Comparison of ENCODE assay signal across 8 cellular contexts in genomic region chr20:49888341-49889244, GRCh38. TPM values are rescaled to one million over a fixed set of nuclear protein-coding genes. Genes with fewer than 3 reads are reported as not detected.
DNase-seq lines count a peak whose midpoint lies in the region; TF ChIP-seq lines count a peak whose summit lies in the region.

No MANE protein-coding gene starts in this region.

- peaks cover 8% of the 10 kb centered on the region for H3K36me3 ChIP-seq in BJ (ENCODE audit: control insufficient read depth, insufficient read depth, low read length)
- H3K36me3 ChIP-seq in endodermal cell (ENCODE audit: control insufficient read depth, insufficient read depth, low read length) = peaks cover 15% of the 10 kb centered on the region

- H3K4me3 ChIP-seq in BJ (ENCODE audit: low read depth, low read length) = no peak overlapping the region
- H3K4me3 ChIP-seq in HFF-Myc (replicated peaks; ENCODE audit: low read depth, low read length) = no peak overlapping the region
- H3K4me3 ChIP-seq in endodermal cell (ENCODE audit: low read length) = no peak overlapping the region
- H3K4me3 ChIP-seq in lower leg skin (ENCODE audit: low read depth, poor library complexity, severe bottlenecking) = no peak overlapping the region

- peaks cover 29% of the 10 kb centered on the region for H3K4me1 Mint-ChIP-seq in endodermal cell

- H3K4me1 ChIP-seq in endodermal cell (ENCODE audit: control insufficient read depth, insufficient read depth, low read length) = peaks cover 18% of the 10 kb centered on the region

- H3K27me3 ChIP-seq in BJ (ENCODE audit: control insufficient read depth, insufficient read depth, low read length) (no peaks in the 10 kb centered on the region), endodermal cell (ENCODE audit: control insufficient read depth, insufficient read depth, low read length, poor library complexity, severe bottlenecking) (no peaks in the 10 kb centered on the region)

- DNase-seq in BJ (ENCODE audit: low read depth) = no peak
- DNase-seq in HFF-Myc (ENCODE audit: extremely low read depth, low read depth) = no peak
- peak; percentile 27 for DNase-seq in NOMO-1 treated with dmso at 0.1 percent for 144 hours (lab: John Stamatoyannopoulos, UW; ENCODE audit: unreplicated experiment)
- peak; percentile 13 for DNase-seq in activated CD8-positive, alpha-beta memory T cell treated with anti-CD3 and anti-CD28 coated beads, Interleukin-2, amount 50 U/mL, for 24 hours (ENCODE audit: extremely low read depth)
- DNase-seq in endodermal cell = peak; percentile 96
- DNase-seq in middle frontal gyrus (ENCODE audit: extremely low spot score, low spot score) = peak; percentile 43
- DNase-seq in stimulated activated CD8-positive, alpha-beta memory T cell treated with anti-CD3 and anti-CD28 coated beads, Interleukin-7, amount 100 ng/mL, for 4 hours (ENCODE audit: low read depth in 2 of 2) = peak; percentile 12 to 19
- no peak for DNase-seq in lower leg skin (ENCODE audit: low spot score in 2 of 2)

- H3K36me3 Mint-ChIP-seq in endodermal cell (ENCODE audit: low read depth) = peaks cover 11% of the 10 kb centered on the region

- TF ChIP-seq POLR2A in lower leg skin (IDR thresholded peaks at IDR 0.05) = no peak

- H3K27ac ChIP-seq in endodermal cell (ENCODE audit: low read depth, low read length) = peak overlapping the region; percentile 64

- H3K9ac ChIP-seq in endodermal cell (ENCODE audit: extremely low read depth, low read length, poor library complexity, severe bottlenecking) = no peak overlapping the region

- H3K27ac Mint-ChIP-seq in endodermal cell = no peak overlapping the region

- POLR2A ChIA-PET in BJ (lab: Charles Lee) = no interaction called here

- intact Hi-C loops in lower leg skin (cut with DNase I; ENCODE audit: low total_unique reads) = no loop called here

- H3K4me3 Mint-ChIP-seq in endodermal cell = no peak overlapping the region

- H3K9me3 Mint-ChIP-seq in endodermal cell = no peaks in the 10 kb centered on the region

- TF ChIP-seq CTCF in BJ (IDR thresholded peaks at IDR 0.05; ENCODE audit: insufficient read depth, low read depth, low read length) (peak; percentile 92), HFF-Myc (IDR thresholded peaks at IDR 0.05; ENCODE audit: low read depth, low read length, missing control alignments) (peak; percentile 91), endodermal cell (conservative IDR thresholded peaks at IDR 0.05) (peak; percentile 96), lower leg skin (IDR thresholded peaks at IDR 0.05) (peak in 1 of 3 donors; percentile 13)

- 42 to 50% methylated on average over 12 to 18 of the region's 18 CpGs for WGBS in endodermal cell (ENCODE audit: insufficient coverage in 1 of 2, insufficient read length in 1 of 2), 2 experiments
- WGBS in lower leg skin, 2 donors = 65 to 68% methylated on average over 16 to 17 of the region's 18 CpGs

- peaks cover 1% of the 10 kb centered on the region for H3K27me3 Mint-ChIP-seq in endodermal cell (ENCODE audit: insufficient read depth)

- H3K9me3 ChIP-seq in endodermal cell (ENCODE audit: control insufficient read depth, low read length) = no peaks in the 10 kb centered on the region

- CTCF ChIA-PET in BJ (lab: Yijun Ruan, JAX) = interaction anchor here (0.6 to 7.9 kb wide), 22 partner anchors 8 to 856 kb away, joined by 3 to 100 read pairs (median 4); no protein-coding TSS in a partner anchor

RNA-seq across cellular contexts. Expression of gene SPATA2, which starts 26.7 kb away (rescaled TPM):
- polyA plus RNA-seq in BJ (2011; rRNA removed) = 3.5 and 5.7 TPM in 2 replicates
- 3.7 and 4.1 TPM in 2 replicates for polyA minus RNA-seq in BJ (2011; rRNA and poly(A)+ RNA removed)
- total RNA-seq in endodermal cell (10 to 100 TPM in 1 of 2 donors, 1 to 10 TPM in 1; 8.6 to 10.4 TPM), lower leg skin (1 to 10 TPM; 5.3 to 8.2 (median 6.2) TPM)
- polyA plus RNA-seq in endodermal cell (2013, experiment 1 of 2) = 10.2 TPM
- 8.3 TPM for polyA plus RNA-seq in endodermal cell (2013, experiment 2 of 2)

RNA-seq across cellular contexts. Expression of gene RNF114, which starts 47.6 kb away (rescaled TPM):
- 53.6 and 54.1 TPM in 2 replicates for polyA plus RNA-seq in BJ (2011; rRNA removed)
- 21.4 and 38.5 TPM in 2 replicates for polyA minus RNA-seq in BJ (2011; rRNA and poly(A)+ RNA removed)
- total RNA-seq in endodermal cell = 10 to 100 TPM; 48.8 to 52.5 TPM
- polyA plus RNA-seq in endodermal cell (2013, experiment 1 of 2) = 91.4 TPM
- 92.1 TPM for polyA plus RNA-seq in endodermal cell (2013, experiment 2 of 2)
- 100 to 1,000 TPM in 2 of 4 donors, 10 to 100 TPM in 2; 48.7 to 166 (median 103) TPM for total RNA-seq in lower leg skin

Comparison
In these comparisons a context has a peak if more than half of its experiments do, and no peak if none do; other contexts are left out.
1. DNase-seq: peak in NOMO-1 treated with dmso at 0.1 percent for 144 hours (single experiment), activated CD8-positive, alpha-beta memory T cell treated with anti-CD3 and anti-CD28 coated beads, Interleukin-2, amount 50 U/mL, for 24 hours (single experiment), endodermal cell (single experiment), middle frontal gyrus (single experiment) and stimulated activated CD8-positive, alpha-beta memory T cell treated with anti-CD3 and anti-CD28 coated beads, Interleukin-7, amount 100 ng/mL, for 4 hours (2 of 2); none in BJ (single experiment), HFF-Myc (single experiment) and lower leg skin (0 of 2).